ENCODE assay signal across 29 cellular contexts in genomic region chr11:68694404-68695297, GRCh38. TPM values are rescaled to one million over a fixed set of nuclear protein-coding genes. Genes with fewer than 3 reads are reported as not detected.
"Had no signal": no experiment of that assay in that cellular context is flagged by ENCODE, and none has a peak within 500 bp of the region (broad histone marks: within the 10 kb centered on the region; RNA-seq: fewer than 3 reads in every experiment).

No MANE protein-coding gene starts in this region.

- H3K4me1 ChIP-seq: adrenal gland, lower lobe of right lung, testis, transverse colon had no signal

- ATAC-seq: activated CD4-positive, CD25-positive, alpha-beta regulatory T cell treated with anti-CD3 and anti-CD28 coated beads, Interleukin-2, amount 50 U/mL, for 24 hours; effector memory CD8-positive, alpha-beta T cell; left lobe of liver; lower lobe of right lung; natural killer cell; right cardiac atrium had no signal

- H3K9me3 Mint-ChIP-seq: effector memory CD8-positive, alpha-beta T cell; T-helper 1 cell treated with Interleukin-12 subunit alpha and Interleukin-12 subunit beta and Interleukin-4 antibody, amounts not matched to agents 30 μg/mL and 1 μg/mL, for 36 hours had no signal

- H3K4me3 ChIP-seq: adrenal gland, lower lobe of right lung, neural progenitor cell, testis, transverse colon had no signal

- H2AFZ ChIP-seq: neural progenitor cell had no signal

- H3K9ac ChIP-seq: neural progenitor cell had no signal

- H3K4me2 ChIP-seq: neural progenitor cell had no signal

- H3K36me3 ChIP-seq: adrenal gland, lower lobe of right lung, neural progenitor cell, transverse colon had no signal

- H3K27ac Mint-ChIP-seq: activated naive CD4-positive, alpha-beta T cell treated with anti-CD3 and anti-CD28 coated beads for 36 hours; activated naive CD8-positive, alpha-beta T cell treated with anti-CD3 and anti-CD28 coated beads for 36 hours; brain; effector memory CD8-positive, alpha-beta T cell; natural killer cell; neural progenitor cell; T-helper 1 cell treated with Interleukin-12 subunit alpha and Interleukin-12 subunit beta and Interleukin-4 antibody, amounts not matched to agents 30 μg/mL and 1 μg/mL, for 36 hours had no signal

- H3K9me3 ChIP-seq: adrenal gland, lower lobe of right lung, testis had no signal

- DNase-seq: activated CD4-positive, alpha-beta T cell treated with anti-CD3 and anti-CD28 coated beads for 48 hours; activated CD4-positive, alpha-beta T cell treated with anti-CD3 and anti-CD28 coated beads, Interleukin-2, amount 50 U/mL, for 48 hours; activated CD8-positive, alpha-beta memory T cell treated with anti-CD3 and anti-CD28 coated beads for 24 hours; activated naive CD4-positive, alpha-beta T cell treated with anti-CD3 and anti-CD28 coated beads for 36 hours; activated naive CD8-positive, alpha-beta T cell treated with anti-CD3 and anti-CD28 coated beads for 36 hours; adrenal gland; aorta; cortex of kidney; effector memory CD8-positive, alpha-beta T cell; hypothalamus; lower lobe of right lung; mesenchymal stem cell; natural killer cell; occipital lobe; right cardiac atrium; stimulated activated CD4-positive, alpha-beta T cell treated with anti-CD3 and anti-CD28 coated beads, Interleukin-15, amount 100 ng/mL, for 24 hours; stimulated activated naive CD4-positive, alpha-beta T cell; T-helper 9 cell; testis; transverse colon had no signal

- H3K4me3 Mint-ChIP-seq: activated naive CD4-positive, alpha-beta T cell treated with anti-CD3 and anti-CD28 coated beads for 36 hours; activated naive CD8-positive, alpha-beta T cell treated with anti-CD3 and anti-CD28 coated beads for 36 hours; brain; effector memory CD8-positive, alpha-beta T cell; natural killer cell; neural progenitor cell; T-helper 1 cell treated with Interleukin-12 subunit alpha and Interleukin-12 subunit beta and Interleukin-4 antibody, amounts not matched to agents 30 μg/mL and 1 μg/mL, for 36 hours had no signal

- H3K27ac ChIP-seq: adrenal gland, lower lobe of right lung, neural progenitor cell, testis, transverse colon, VCaP had no signal

- H3K4me1 Mint-ChIP-seq: brain, neural progenitor cell had no signal

- H3K27me3 ChIP-seq: testis had no signal

- H3K36me3 Mint-ChIP-seq: activated naive CD8-positive, alpha-beta T cell treated with anti-CD3 and anti-CD28 coated beads for 36 hours; brain; natural killer cell; neural progenitor cell had no signal

RNA-seq across cellular contexts. Expression of gene GAL, which starts 10.3 kb away (rescaled TPM):
- total RNA-seq: aorta, cerebellum, fibroblast of villous mesenchyme, lower lobe of right lung, mononuclear cell, natural killer cell, occipital lobe, right cardiac atrium had no signal
